In genomic region chr7:41891967-41892755, GRCh38 we compare ENCODE assay signal across 1 cellular context.
TF ChIP-seq lines count a peak whose summit lies in the region.

No MANE protein-coding gene starts in this region.

TF ChIP-seq in H1, 55 proteins besides CTCF, POLR2A, EP300 and RAD21:
- TF ChIP-seq BCL11A (IDR thresholded peaks at IDR 0.05; ENCODE audit: low read depth in 2 of 2, low read length in 2 of 2) (no peak), EZH2 (IDR thresholded peaks at IDR 0.05; ENCODE audit: low read depth, low read length, severe bottlenecking) (no peak), EGR1 (IDR thresholded peaks at IDR 0.05; ENCODE audit: borderline replicate concordance, low read depth, low read length) (no peak), TEAD4 (IDR thresholded peaks at IDR 0.05; ENCODE audit: low read depth, low read length) (no peak), POU5F1 (IDR thresholded peaks at IDR 0.05; ENCODE audit: low read depth, low read length) (no peak), SUZ12 (IDR thresholded peaks at IDR 0.05; ENCODE audit: low read length) (no peak), SP1 (IDR thresholded peaks at IDR 0.05; ENCODE audit: low read depth, low read length) (no peak), KDM5A (IDR thresholded peaks at IDR 0.05; ENCODE audit: low read length) (no peak)
